1 cellular context compared by ENCODE assay signal in genomic region chr19:418761-419632, GRCh38.
TF ChIP-seq lines count a peak whose summit lies in the region.

No MANE protein-coding gene starts in this region.

TF ChIP-seq in SK-N-SH, 30 proteins besides CTCF, POLR2A, EP300 and RAD21:
- TF ChIP-seq MEF2A (IDR thresholded peaks at IDR 0.05; ENCODE audit: borderline replicate concordance, low read depth) (no peak), IRF3 (IDR thresholded peaks at IDR 0.05; ENCODE audit: low read depth, low read length) (no peak)
- TF ChIP-seq, protein P1, sequence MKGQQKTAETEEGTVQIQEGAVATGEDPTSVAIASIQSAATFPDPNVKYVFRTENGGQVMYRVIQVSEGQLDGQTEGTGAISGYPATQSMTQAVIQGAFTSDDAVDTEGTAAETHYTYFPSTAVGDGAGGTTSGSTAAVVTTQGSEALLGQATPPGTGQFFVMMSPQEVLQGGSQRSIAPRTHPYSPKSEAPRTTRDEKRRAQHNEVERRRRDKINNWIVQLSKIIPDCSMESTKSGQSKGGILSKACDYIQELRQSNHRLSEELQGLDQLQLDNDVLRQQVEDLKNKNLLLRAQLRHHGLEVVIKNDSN (IDR thresholded peaks at IDR 0.05; ENCODE audit: borderline replicate concordance, low read depth): no peak
